21 cellular contexts compared by ENCODE assay signal in the genomic region with DNA sequence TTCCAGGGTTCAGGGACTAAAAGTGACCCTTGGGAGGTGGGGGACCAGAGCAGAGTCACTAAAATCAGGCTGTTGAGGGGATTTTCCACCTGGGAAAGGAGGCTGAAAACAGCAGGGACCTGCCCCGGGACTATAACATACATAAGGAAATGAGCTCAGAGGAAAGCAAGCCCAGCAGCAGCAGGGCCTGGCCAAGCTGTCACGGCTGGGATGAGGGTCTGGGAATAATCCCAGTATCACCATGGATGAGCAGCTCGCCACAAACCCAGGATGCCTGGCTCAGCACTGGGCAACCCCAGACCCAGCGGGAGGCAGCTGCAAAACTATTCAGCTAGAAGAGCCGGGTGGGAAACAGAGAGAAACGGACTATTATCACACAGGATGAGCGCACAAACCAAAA.
A peak's percentile ranks its signal among the peaks of the same experiment; 100 is the strongest.
DNase-seq lines count a peak whose midpoint lies in the region; ATAC-seq and TF ChIP-seq lines count a peak whose summit lies in the region.
"Had no signal": no experiment of that assay in that cellular context is flagged by ENCODE, and none has a peak within 500 bp of the region (broad histone marks: within the 10 kb centered on the region; RNA-seq: fewer than 3 reads in every experiment).

No MANE protein-coding gene starts in this region.

- H3K36me3 Mint-ChIP-seq in endothelial cell (ENCODE audit: low read depth, unreplicated experiment), result no peaks in the 10 kb centered on the region
- no peaks in the 10 kb centered on the region for H3K36me3 Mint-ChIP-seq in activated CD4-positive, alpha-beta T cell treated with anti-CD3 and anti-CD28 coated beads for 36 hours (ENCODE audit: low read depth)
- H3K36me3 Mint-ChIP-seq: CD4-positive, alpha-beta memory T cell had no signal

- no peaks in the 10 kb centered on the region for H3K9me3 Mint-ChIP-seq in endothelial cell (ENCODE audit: unreplicated experiment)
- H3K9me3 Mint-ChIP-seq in activated CD4-positive, alpha-beta T cell treated with anti-CD3 and anti-CD28 coated beads for 36 hours (ENCODE audit: low read depth), result no peaks in the 10 kb centered on the region
- H3K9me3 Mint-ChIP-seq: CD4-positive, alpha-beta memory T cell; central memory CD8-positive, alpha-beta T cell had no signal

- H3K4me3 ChIP-seq in RWPE2 (ENCODE audit: severe bottlenecking), result no peak overlapping the region
- H3K4me3 ChIP-seq in skeletal muscle tissue (ENCODE audit: low read length in 3 of 3), result no peak overlapping the region
- H3K4me3 ChIP-seq: GM23248, tibial nerve had no signal

- no peak overlapping the region for H3K9ac ChIP-seq in skeletal muscle tissue (ENCODE audit: low read depth in 1 of 3, low read length in 3 of 3)
- H3K9ac ChIP-seq: GM23248 had no signal

- H3K36me3 ChIP-seq in RWPE2 (ENCODE audit: low read depth) (no peaks in the 10 kb centered on the region), skeletal muscle tissue (ENCODE audit: control insufficient read depth in 3 of 3, insufficient read depth in 3 of 3, low read length in 3 of 3) (peaks cover 0 to 9% (median 2%) of the 10 kb centered on the region in 3 donors)

- POLR2A ChIA-PET in activated CD4-positive, alpha-beta T cell treated with anti-CD3 and anti-CD28 coated beads for 36 hours (lab: Charles Lee), result no interaction called here

- no peak for TF ChIP-seq CTCF in RWPE2 (IDR thresholded peaks at IDR 0.05; ENCODE audit: poor library complexity, severe bottlenecking)
- no peak for TF ChIP-seq CTCF in endothelial cell (IDR thresholded peaks at IDR 0.05; ENCODE audit: unreplicated experiment)

- H3K27ac ChIP-seq in RWPE2 (ENCODE audit: poor library complexity, severe bottlenecking) (no peak overlapping the region), skeletal muscle tissue (ENCODE audit: low read depth, low read length) (peak overlapping the region; percentile 52)
- H3K27ac ChIP-seq: GM23248, RWPE1, tibial nerve had no signal

- H3K27ac Mint-ChIP-seq in endothelial cell (ENCODE audit: unreplicated experiment), result peak overlapping the region; percentile 58
- no peak overlapping the region for H3K27ac Mint-ChIP-seq in activated CD4-positive, alpha-beta T cell treated with anti-CD3 and anti-CD28 coated beads for 36 hours

- H3K27me3 Mint-ChIP-seq in endothelial cell (ENCODE audit: unreplicated experiment), result peaks cover 3% of the 10 kb centered on the region
- no peaks in the 10 kb centered on the region for H3K27me3 Mint-ChIP-seq in activated CD4-positive, alpha-beta T cell treated with anti-CD3 and anti-CD28 coated beads for 36 hours
- H3K27me3 Mint-ChIP-seq: CD4-positive, alpha-beta memory T cell had no signal

- CTCF ChIA-PET in activated CD4-positive, alpha-beta T cell treated with anti-CD3 and anti-CD28 coated beads for 36 hours (lab: Charles Lee), result no interaction called here

- H3K4me3 Mint-ChIP-seq in endothelial cell (ENCODE audit: unreplicated experiment), result no peak overlapping the region
- H3K4me3 Mint-ChIP-seq in activated CD4-positive, alpha-beta T cell treated with anti-CD3 and anti-CD28 coated beads for 36 hours, result no peak overlapping the region
- H3K4me3 Mint-ChIP-seq: CD4-positive, alpha-beta memory T cell; central memory CD8-positive, alpha-beta T cell had no signal

- ATAC-seq in RWPE2 (ENCODE audit: low read depth), result no peak
- no peak for ATAC-seq in activated CD4-positive, alpha-beta T cell treated with anti-CD3 and anti-CD28 coated beads for 36 hours

- intact Hi-C loops in activated CD4-positive, alpha-beta T cell treated with anti-CD3 and anti-CD28 coated beads for 36 hours (cut with DNase I, micrococcal nuclease), result no loop called here

- H3K4me1 ChIP-seq in RWPE2 (ENCODE audit: insufficient read depth, poor library complexity, severe bottlenecking) (no peaks in the 10 kb centered on the region), skeletal muscle tissue (ENCODE audit: control insufficient read depth in 3 of 3, insufficient read depth in 3 of 3, low read length in 3 of 3) (peaks cover 0 to 4% (median 0%) of the 10 kb centered on the region in 3 donors)
- H3K4me1 ChIP-seq: tibial nerve had no signal

- DNase-seq in RWPE2 (ENCODE audit: low spot score), result peak; percentile 7
- no peak for DNase-seq in endothelial cell (ENCODE audit: low spot score)
- DNase-seq in lung microvascular endothelial cell (ENCODE audit: low read depth in 2 of 2), result peak; percentile 67 to 85
- DNase-seq in NCI-H1930 (lab: John Stamatoyannopoulos, UW), result no peak
- DNase-seq in SHP77 treated with DMSO at 0.1 percent for 48 hours (lab: John Stamatoyannopoulos, UW), result no peak
- no peak for DNase-seq in activated CD4-positive, alpha-beta T cell treated with anti-CD3 and anti-CD28 coated beads for 36 hours
- DNase-seq in EL, result no peak
- DNase-seq: activated naive CD4-positive, alpha-beta T cell; anterior cingulate cortex; CD4-positive, alpha-beta memory T cell; DMS153; GM23248; NCI-H146; NCI-H69; nucleus accumbens; stimulated activated CD4-positive, alpha-beta T cell treated with anti-CD3 and anti-CD28 coated beads, Interleukin-2, amount 100 ng/mL, for 24 hours; stimulated activated naive CD4-positive, alpha-beta T cell had no signal

- no peaks in the 10 kb centered on the region for H3K27me3 ChIP-seq in RWPE2 (ENCODE audit: insufficient read depth, poor library complexity, severe bottlenecking)
- H3K27me3 ChIP-seq in skeletal muscle tissue (ENCODE audit: control insufficient read depth in 3 of 3, insufficient read depth in 3 of 3, low read length in 3 of 3), result no peaks in the 10 kb centered on the region
- H3K27me3 ChIP-seq: tibial nerve had no signal

- peaks cover 6% of the 10 kb centered on the region for H3K4me1 Mint-ChIP-seq in endothelial cell (ENCODE audit: unreplicated experiment)
- H3K4me1 Mint-ChIP-seq in activated CD4-positive, alpha-beta T cell treated with anti-CD3 and anti-CD28 coated beads for 36 hours, result no peaks in the 10 kb centered on the region
- H3K4me1 Mint-ChIP-seq: CD4-positive, alpha-beta memory T cell; central memory CD8-positive, alpha-beta T cell had no signal

- H3K9me3 ChIP-seq in RWPE2 (ENCODE audit: severe bottlenecking) (no peaks in the 10 kb centered on the region), skeletal muscle tissue (ENCODE audit: control insufficient read depth in 3 of 3, low read length in 3 of 3) (no peaks in the 10 kb centered on the region)
- H3K9me3 ChIP-seq: tibial nerve had no signal

Comparison
In these comparisons a context has a peak if more than half of its experiments do, and no peak if none do; other contexts are left out.
1. DNase-seq: peak in RWPE2 (single experiment) and lung microvascular endothelial cell (2 of 2); none in endothelial cell (single experiment), NCI-H1930 (0 of 2), SHP77 treated with DMSO at 0.1 percent for 48 hours (single experiment), activated CD4-positive, alpha-beta T cell treated with anti-CD3 and anti-CD28 coated beads for 36 hours (single experiment) and EL (single experiment).